Comparison of ENCODE assay signal across 8 cellular contexts in the genomic region with DNA sequence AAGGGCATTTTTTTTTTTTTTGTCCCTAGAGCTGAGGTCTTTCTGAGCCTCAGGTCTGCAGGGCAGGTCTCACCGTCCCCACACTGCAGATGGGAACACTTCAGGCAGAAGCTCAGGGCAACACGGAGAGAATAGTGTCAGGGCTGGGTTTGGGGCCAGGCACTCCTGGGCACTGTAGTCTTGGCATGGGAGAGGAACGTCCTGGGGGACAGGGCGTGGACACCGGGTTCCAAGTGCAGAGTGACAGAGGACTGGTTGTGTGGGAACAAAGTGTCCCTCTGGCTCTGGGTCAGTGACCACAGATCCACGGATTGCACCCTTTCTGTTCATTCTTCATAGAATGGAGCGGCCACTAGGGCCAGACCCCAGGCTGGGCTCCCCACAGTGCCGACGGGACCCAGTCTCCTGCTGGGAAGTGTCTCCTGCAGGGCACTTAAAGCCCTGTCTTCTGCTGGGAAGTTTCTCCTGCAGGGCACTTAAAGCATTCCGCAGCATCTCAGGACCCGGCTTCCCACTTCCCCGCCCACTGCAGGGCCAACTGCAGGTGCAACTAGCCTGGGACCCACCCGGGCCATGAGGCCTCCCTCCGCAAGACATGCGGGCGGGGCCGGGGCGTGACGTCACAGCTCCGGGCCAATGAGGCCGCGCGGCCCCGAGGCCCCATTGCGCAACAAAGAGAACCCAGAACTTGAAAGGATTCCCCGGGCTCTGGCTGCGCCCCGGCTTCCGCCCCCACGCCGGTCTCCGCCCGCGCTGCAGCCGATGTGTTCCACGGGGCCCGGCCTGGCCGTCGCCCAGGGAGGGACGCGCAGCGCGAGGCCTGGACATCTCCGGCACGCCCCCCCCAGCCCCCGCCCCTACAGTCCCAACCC. TPM values are rescaled to one million over a fixed set of nuclear protein-coding genes. Genes with fewer than 3 reads are reported as not detected.
DNase-seq lines count a peak whose midpoint lies in the region; ATAC-seq and TF ChIP-seq lines count a peak whose summit lies in the region.

No MANE protein-coding gene starts in this region.

- H2AFZ ChIP-seq in OCI-LY3 (ENCODE audit: low read depth, low read length), result no peak overlapping the region

- H3K27me3 ChIP-seq in DOHH2 (ENCODE audit: control insufficient read depth, low read length) (peaks cover 29% of the 10 kb centered on the region), OCI-LY3 (ENCODE audit: low read depth, low read length) (no peaks in the 10 kb centered on the region)

- H3K9ac ChIP-seq in OCI-LY3 (ENCODE audit: low read length), result peak overlapping the region; percentile 43

- peak; percentile 69 for DNase-seq in activated T-cell treated with anti-CD3 and anti-CD28 coated beads for 24 hours (ENCODE audit: low read depth)
- peak; percentile 84 to 89 for DNase-seq in erythroblast (lab: John Stamatoyannopoulos, UW)
- peak; percentile 66 to 86 (median 76) for DNase-seq in naive thymus-derived CD8-positive, alpha-beta T cell
- no peak for DNase-seq in NCI-H1092 treated with DMSO at 0.1 percent for 48 hours (lab: John Stamatoyannopoulos, UW)

- no peaks in the 10 kb centered on the region for H3K9me3 Mint-ChIP-seq in naive thymus-derived CD8-positive, alpha-beta T cell
- H3K9me3 Mint-ChIP-seq in stimulated activated memory B cell treated with anti-CD40 and anti-IgM and Interleukin-4, amounts not matched to agents 10 μg/mL and 1 μg/mL and 100 μg/mL, for 72 hours, result no peaks in the 10 kb centered on the region

- TF ChIP-seq CTCF in DOHH2 (IDR thresholded peaks at IDR 0.05; ENCODE audit: low read depth, low read length, poor library complexity, severe bottlenecking), result no peak
- no peak for TF ChIP-seq CTCF in OCI-LY3 (IDR thresholded peaks at IDR 0.05; ENCODE audit: low read depth, low read length)

- TF ChIP-seq POLR2A in erythroblast (IDR thresholded peaks at IDR 0.05; ENCODE audit: low read length), result no peak

- H3K27ac Mint-ChIP-seq in naive thymus-derived CD8-positive, alpha-beta T cell, result peak overlapping the region in 1 of 10 donors; percentile 9
- H3K27ac Mint-ChIP-seq in stimulated activated memory B cell treated with anti-CD40 and anti-IgM and Interleukin-4, amounts not matched to agents 10 μg/mL and 1 μg/mL and 100 μg/mL, for 72 hours, result no peak overlapping the region

- H3K79me2 ChIP-seq in DOHH2 (ENCODE audit: control insufficient read depth, low read length) (no peaks in the 10 kb centered on the region), OCI-LY3 (ENCODE audit: low read length) (no peaks in the 10 kb centered on the region)

- H4K20me1 ChIP-seq in DOHH2 (ENCODE audit: control insufficient read depth, insufficient read depth, low read depth, low read length), result peaks cover 6% of the 10 kb centered on the region
- no peaks in the 10 kb centered on the region; the same call in 1 of the 2 replicates for H4K20me1 ChIP-seq in OCI-LY3 (ENCODE audit: insufficient read depth, low read length)

- peaks cover 0 to 10% (median 1%) of the 10 kb centered on the region in 5 donors for H3K27me3 Mint-ChIP-seq in naive thymus-derived CD8-positive, alpha-beta T cell
- peaks cover 46% of the 10 kb centered on the region for H3K27me3 Mint-ChIP-seq in stimulated activated memory B cell treated with anti-CD40 and anti-IgM and Interleukin-4, amounts not matched to agents 10 μg/mL and 1 μg/mL and 100 μg/mL, for 72 hours

- no peaks in the 10 kb centered on the region for H3K36me3 Mint-ChIP-seq in naive thymus-derived CD8-positive, alpha-beta T cell
- no peaks in the 10 kb centered on the region for H3K36me3 Mint-ChIP-seq in stimulated activated memory B cell treated with anti-CD40 and anti-IgM and Interleukin-4, amounts not matched to agents 10 μg/mL and 1 μg/mL and 100 μg/mL, for 72 hours

- peaks cover 0 to 14% (median 6%) of the 10 kb centered on the region in 4 donors for H3K4me1 Mint-ChIP-seq in naive thymus-derived CD8-positive, alpha-beta T cell
- peaks cover 21% of the 10 kb centered on the region for H3K4me1 Mint-ChIP-seq in stimulated activated memory B cell treated with anti-CD40 and anti-IgM and Interleukin-4, amounts not matched to agents 10 μg/mL and 1 μg/mL and 100 μg/mL, for 72 hours

- H3K4me1 ChIP-seq in DOHH2 (ENCODE audit: control insufficient read depth, low read length) (peaks cover 25% of the 10 kb centered on the region), OCI-LY3 (ENCODE audit: low read length) (no peaks in the 10 kb centered on the region)

- H3K36me3 ChIP-seq in DOHH2 (ENCODE audit: control insufficient read depth, low read length) (no peaks in the 10 kb centered on the region), OCI-LY3 (replicated peaks; ENCODE audit: low read depth, low read length) (no peaks in the 10 kb centered on the region)

- peak overlapping the region; percentile 86 for H3K4me2 ChIP-seq in DOHH2 (ENCODE audit: low read length)
- H3K4me2 ChIP-seq in OCI-LY3 (ENCODE audit: low read length), result peak overlapping the region; percentile 64

- H3K4me3 Mint-ChIP-seq in naive thymus-derived CD8-positive, alpha-beta T cell, result peak overlapping the region; percentile 48 to 80 (median 64)
- H3K4me3 Mint-ChIP-seq in stimulated activated memory B cell treated with anti-CD40 and anti-IgM and Interleukin-4, amounts not matched to agents 10 μg/mL and 1 μg/mL and 100 μg/mL, for 72 hours, result peak overlapping the region; percentile 56

- no peaks in the 10 kb centered on the region for H3K9me2 ChIP-seq in DOHH2 (replicated peaks; ENCODE audit: control insufficient read depth, low read length)

- POLR2A ChIA-PET in naive thymus-derived CD8-positive, alpha-beta T cell (lab: Charles Lee), result interaction anchor here (1.1 to 1.2 kb wide), 2 partner anchors 13 to 320 kb away, joined by 4 read pairs; a partner anchor contains a TSS

- H3K9me3 ChIP-seq in DOHH2 (ENCODE audit: control insufficient read depth, insufficient read depth, low read length) (no peaks in the 10 kb centered on the region), OCI-LY3 (ENCODE audit: insufficient read depth, low read length) (no peaks in the 10 kb centered on the region)

- H3K27ac ChIP-seq in DOHH2 (ENCODE audit: low read depth, low read length) (no peak overlapping the region), OCI-LY3 (ENCODE audit: low read length) (no peak overlapping the region)

- ATAC-seq in HG02973 (IDR thresholded peaks at IDR 0.05; ENCODE audit: unreplicated experiment), result peak; percentile 45
- ATAC-seq in naive thymus-derived CD8-positive, alpha-beta T cell, result peak; percentile 71 to 84
- peak; percentile 67 for ATAC-seq in stimulated activated memory B cell treated with anti-CD40 and anti-IgM and Interleukin-4, amounts not matched to agents 10 μg/mL and 1 μg/mL and 100 μg/mL, for 72 hours

- H3F3A ChIP-seq in DOHH2 (ENCODE audit: control insufficient read depth, insufficient read depth), result no peaks in the 10 kb centered on the region; the same call in 1 of the 2 replicates

- H3K4me3 ChIP-seq in DOHH2 (ENCODE audit: low read length), result peak overlapping the region; percentile 72
- peak overlapping the region; percentile 80 for H3K4me3 ChIP-seq in OCI-LY3 (ENCODE audit: low read length)

RNA-seq across cellular contexts. Expression of a gene that starts 1.2 kb away (rescaled TPM):
- 1 to 10 TPM; 1.3 TPM for total RNA-seq in naive thymus-derived CD8-positive, alpha-beta T cell
- under 1 TPM; 0.06 to 0.56 (median 0.16) TPM for polyA plus RNA-seq in naive thymus-derived CD8-positive, alpha-beta T cell

RNA-seq across cellular contexts. Expression of a gene that starts 15.7 kb away (rescaled TPM):
- not detected for total RNA-seq in naive thymus-derived CD8-positive, alpha-beta T cell
- not detected for polyA plus RNA-seq in naive thymus-derived CD8-positive, alpha-beta T cell

RNA-seq across cellular contexts. Expression of a gene that starts 24.0 kb away (rescaled TPM):
- total RNA-seq in naive thymus-derived CD8-positive, alpha-beta T cell, result 10 to 100 TPM; 12.9 to 16.3 TPM
- 10 to 100 TPM; 13.0 to 15.6 (median 14.1) TPM for polyA plus RNA-seq in naive thymus-derived CD8-positive, alpha-beta T cell

RNA-seq across cellular contexts. Expression of a gene that starts 53.8 kb away (rescaled TPM):
- under 1 TPM; 0.36 to 0.47 TPM for total RNA-seq in naive thymus-derived CD8-positive, alpha-beta T cell
- not detected for polyA plus RNA-seq in naive thymus-derived CD8-positive, alpha-beta T cell
